In the genomic region with DNA sequence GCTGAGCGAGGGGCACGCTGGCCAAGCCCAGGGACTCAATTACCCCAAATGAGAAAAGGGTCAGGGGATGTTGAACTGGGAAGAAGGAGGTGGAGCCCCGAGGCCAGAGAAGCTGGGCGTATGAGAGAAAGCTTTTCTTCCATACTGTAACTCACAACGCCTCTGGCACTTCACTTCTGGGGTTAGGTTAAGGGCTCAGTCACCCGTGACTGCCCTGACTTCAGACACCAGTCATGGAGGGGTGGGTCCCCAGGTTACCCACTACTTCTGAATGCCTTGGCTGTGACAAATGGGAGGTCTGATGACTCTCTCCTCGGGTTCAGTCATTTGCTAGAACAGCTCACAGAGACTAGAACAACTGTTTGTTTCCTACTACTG, we compare ENCODE assay signal across 9 cellular contexts. TPM values are rescaled to one million over a fixed set of nuclear protein-coding genes. Genes with fewer than 3 reads are reported as not detected.
A peak's percentile ranks its signal among the peaks of the same experiment; 100 is the strongest.
DNase-seq lines count a peak whose midpoint lies in the region; ATAC-seq and TF ChIP-seq lines count a peak whose summit lies in the region.
"Had no signal": no experiment of that assay in that cellular context is flagged by ENCODE, and none has a peak within 500 bp of the region (broad histone marks: within the 10 kb centered on the region; RNA-seq: fewer than 3 reads in every experiment).

No MANE protein-coding gene starts in this region.

- H3K27me3 ChIP-seq in H7 (ENCODE audit: control insufficient read depth, insufficient read depth, low read length) (no peaks in the 10 kb centered on the region), uterus (peaks cover 3 to 32% of the 10 kb centered on the region in 2 donors)

- H3K27ac ChIP-seq in mesodermal cell (ENCODE audit: low read depth, low read length, severe bottlenecking) = peak overlapping the region; percentile 5
- H3K27ac ChIP-seq in uterus = no peak overlapping the region

- H3K36me3 ChIP-seq in mesodermal cell (ENCODE audit: control insufficient read depth, insufficient read depth, low read length) (no peaks in the 10 kb centered on the region), H7 (replicated peaks; ENCODE audit: control insufficient read depth, insufficient read depth, low read length) (no peaks in the 10 kb centered on the region), uterus (no peaks in the 10 kb centered on the region)

- in situ Hi-C loops in GM13976 (cut with MboI; ENCODE audit: low sequenced_read_pairs, unreplicated experiment) = no loop called here

- H3K4me3 ChIP-seq in mesodermal cell (ENCODE audit: extremely low read depth, insufficient read depth, low read length, poor library complexity, severe bottlenecking) (no peak overlapping the region), H7 (ENCODE audit: insufficient read depth, low read depth, low read length) (no peak overlapping the region), uterus (no peak overlapping the region)

- H3K4me1 ChIP-seq in mesodermal cell (ENCODE audit: control insufficient read depth, insufficient read depth, low read length, poor library complexity, severe bottlenecking) (peaks cover 42% of the 10 kb centered on the region), uterus (no peaks in the 10 kb centered on the region)

- DNase-seq in CD1c-positive myeloid dendritic cell (ENCODE audit: extremely low spot score) (peak; percentile 51), GM13976 (ENCODE audit: low spot score) (peak; percentile 58), H7 (no peak), uterus (no peak), anterior cingulate cortex (lab: John Stamatoyannopoulos, UW) (no peak)
- peak; percentile 51 for DNase-seq in activated CD4-positive, CD25-positive, alpha-beta regulatory T cell treated with anti-CD3 and anti-CD28 coated beads, Interleukin-2, amount 50 U/mL, for 72 hours

- no peak for TF ChIP-seq CTCF in GM13976 (IDR thresholded peaks at IDR 0.05; ENCODE audit: borderline replicate concordance, control extremely low read depth, extremely low read depth, insufficient read depth, missing control alignments)
- TF ChIP-seq CTCF in uterus (IDR thresholded peaks at IDR 0.05) = no peak

- no peak for ATAC-seq in GM19023 (IDR thresholded peaks at IDR 0.05; ENCODE audit: unreplicated experiment)
- ATAC-seq: Panc1 had no signal

- TF ChIP-seq POLR2A in uterus (IDR thresholded peaks at IDR 0.05) = no peak

- 78 to 100% methylated on average over 2 to 5 of the region's 7 CpGs for WGBS in mesodermal cell (ENCODE audit: insufficient coverage in 2 of 2), 2 experiments

- intact Hi-C loops in uterus (cut with DNase I; ENCODE audit: low total_unique reads) = no loop called here

- H3K9me3 ChIP-seq in mesodermal cell (ENCODE audit: control insufficient read depth, low read length) = no peaks in the 10 kb centered on the region
- H3K9me3 ChIP-seq in uterus = no peaks in the 10 kb centered on the region

RNA-seq across cellular contexts. Expression of gene GPR132, which starts 5.5 kb away (rescaled TPM):
- polyA plus RNA-seq in mesodermal cell (2013, experiment 1 of 2) = 0.59 TPM
- polyA plus RNA-seq in mesodermal cell (2013, experiment 2 of 2) = 0.86 TPM
- total RNA-seq in H7 (2014; rRNA removed; shearing (Covaris generic)) = not detected in 2 replicates
- 1 to 10 TPM in 2 of 4 donors, not detected in 2; 1.7 to 3.7 TPM for total RNA-seq in uterus

RNA-seq across cellular contexts. Expression of gene CDCA4, which starts 49.9 kb away (rescaled TPM):
- polyA plus RNA-seq in mesodermal cell (2013, experiment 1 of 2) = 33.1 TPM
- 29.9 TPM for polyA plus RNA-seq in mesodermal cell (2013, experiment 2 of 2)
- 99.0 and 111 TPM in 2 replicates for total RNA-seq in H7 (2014; rRNA removed; shearing (Covaris generic))
- total RNA-seq in uterus = 10 to 100 TPM in 2 of 4 donors, 1 to 10 TPM in 2; 2.3 to 43.3 (median 10.3) TPM

Comparison
In these comparisons a context has a peak if more than half of its experiments do, and no peak if none do; other contexts are left out.
1. DNase-seq: peak in CD1c-positive myeloid dendritic cell (single experiment), GM13976 (single experiment) and activated CD4-positive, CD25-positive, alpha-beta regulatory T cell treated with anti-CD3 and anti-CD28 coated beads, Interleukin-2, amount 50 U/mL, for 72 hours (single experiment); none in H7 (single experiment), uterus (0 of 2) and anterior cingulate cortex (0 of 58).